Comparison of ENCODE assay signal across 9 cellular contexts in the genomic region with DNA sequence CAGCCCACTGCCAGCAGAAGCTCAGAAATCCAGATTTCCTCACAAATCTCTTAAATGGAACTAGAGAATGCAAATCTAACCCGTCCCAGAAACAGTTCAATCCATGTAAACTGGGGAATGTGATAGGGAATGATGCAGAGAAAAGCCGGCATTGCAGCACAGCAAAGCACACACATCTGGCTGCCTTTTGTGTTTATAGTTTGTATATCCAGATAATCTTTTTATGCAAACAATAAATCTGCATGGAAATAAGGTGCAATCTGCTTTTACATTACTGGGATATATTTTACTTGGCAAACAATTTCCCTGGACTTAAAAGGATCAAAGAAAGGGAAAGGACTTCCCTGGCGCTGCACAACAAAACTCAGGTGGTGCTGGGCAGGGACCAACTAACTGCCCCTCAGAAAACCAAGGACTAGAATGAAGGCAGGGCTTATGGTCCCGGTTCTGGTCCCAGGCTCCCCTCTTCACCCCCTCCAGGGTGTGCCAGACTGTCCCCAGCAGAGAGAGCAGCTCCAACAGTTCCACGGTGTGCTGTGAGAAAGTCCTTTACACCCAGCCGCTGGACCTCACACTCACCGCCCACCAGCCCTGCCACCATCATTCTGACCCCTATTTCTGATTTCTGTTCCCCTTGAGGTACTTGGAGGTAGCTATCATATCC. TPM values are rescaled to one million over a fixed set of nuclear protein-coding genes. Genes with fewer than 3 reads are reported as not detected.
DNase-seq lines count a peak whose midpoint lies in the region; ATAC-seq and TF ChIP-seq lines count a peak whose summit lies in the region.
"Had no signal": no experiment of that assay in that cellular context is flagged by ENCODE, and none has a peak within 500 bp of the region (broad histone marks: within the 10 kb centered on the region; RNA-seq: fewer than 3 reads in every experiment).

No MANE protein-coding gene starts in this region.

- TF ChIP-seq CTCF in CD4-positive, alpha-beta T cell (IDR thresholded peaks at IDR 0.05), result no peak
- TF ChIP-seq CTCF in astrocyte of the spinal cord (IDR thresholded peaks at IDR 0.05; ENCODE audit: low read depth, low read length) (no peak), gastrocnemius medialis (IDR thresholded peaks at IDR 0.05 in 4 of 5, conservative IDR thresholded peaks at IDR 0.05 in 1 of 5) (no peak)

- CTCF ChIA-PET in CD4-positive, alpha-beta T cell (lab: Charles Lee), result interaction anchor here (1.2 to 2.7 kb wide), 3 partner anchors 17 to 259 kb away, joined by 3 to 8 read pairs (median 5); no protein-coding TSS in a partner anchor

- ATAC-seq in CD4-positive, alpha-beta T cell (ENCODE audit: poor library complexity), result no peak
- ATAC-seq in right cardiac atrium (no peak), gastrocnemius medialis (no peak), HG03280 (IDR thresholded peaks at IDR 0.05; ENCODE audit: unreplicated experiment) (no peak), HG03521 (IDR thresholded peaks at IDR 0.05; ENCODE audit: unreplicated experiment) (no peak)

- intact Hi-C loops in CD4-positive, alpha-beta T cell (cut with DNase I, micrococcal nuclease), result loop anchor here in 1 of 2 experiments (2.0 kb wide), 1 partner anchor 230 kb away; no protein-coding TSS in a partner anchor
- intact Hi-C loops in right cardiac atrium (cut with DNase I), result loop anchor here (2.0 to 10.0 kb wide), 5 partner anchors 76 to 236 kb away; no protein-coding TSS in a partner anchor
- intact Hi-C loops in gastrocnemius medialis (cut with DNase I; ENCODE audit: low total_unique reads), result loop anchor here (1.0 kb wide), 1 partner anchor 76 kb away; no protein-coding TSS in a partner anchor

- H3K27me3 ChIP-seq in CD4-positive, alpha-beta T cell (ENCODE audit: control insufficient read depth, insufficient read depth, low read length), result peaks cover 42% of the 10 kb centered on the region
- no peaks in the 10 kb centered on the region for H3K27me3 ChIP-seq in right cardiac atrium (ENCODE audit: control insufficient read depth, insufficient read depth)
- no peaks in the 10 kb centered on the region for H3K27me3 ChIP-seq in gastrocnemius medialis

- H3K4me3 ChIP-seq in astrocyte of the spinal cord (ENCODE audit: low read depth, low read length) (peak overlapping the region; percentile 76), right cardiac atrium (ENCODE audit: low read length) (no peak overlapping the region), gastrocnemius medialis (peak overlapping the region; percentile 5 to 80 (median 74))

- peak overlapping the region; percentile 48 for H3K4me3 Mint-ChIP-seq in CD4-positive, alpha-beta T cell
- H3K4me3 Mint-ChIP-seq: stimulated activated naive CD8-positive, alpha-beta T cell treated with anti-CD3 and anti-CD28 coated beads, Interleukin-15, Interleukin-2, amounts not matched to agents 100 ng/mL and 50 ng/mL, for 24 hours had no signal

- peaks cover 47% of the 10 kb centered on the region for H3K27me3 Mint-ChIP-seq in CD4-positive, alpha-beta T cell

- POLR2A ChIA-PET in CD4-positive, alpha-beta T cell (lab: Charles Lee), result interaction anchor here (1.4 kb wide), 1 partner anchor 100 kb away, joined by 6 read pairs; the partner anchor contains the start of gene FAM50B

- no peak for DNase-seq in CD4-positive, alpha-beta T cell
- DNase-seq in astrocyte of the spinal cord (ENCODE audit: low read depth, low spot score), result no peak
- no peak for DNase-seq in right cardiac atrium
- no peak for DNase-seq in gastrocnemius medialis
- DNase-seq in NCI-H510A (lab: John Stamatoyannopoulos, UW), result no peak
- DNase-seq in NCI-H748 (lab: John Stamatoyannopoulos, UW; ENCODE audit: unreplicated experiment), result no peak

- H3K9me3 ChIP-seq in CD4-positive, alpha-beta T cell (ENCODE audit: control insufficient read depth, low read length), result no peaks in the 10 kb centered on the region
- no peaks in the 10 kb centered on the region for H3K9me3 ChIP-seq in right cardiac atrium (ENCODE audit: control insufficient read depth, low read length)
- no peaks in the 10 kb centered on the region for H3K9me3 ChIP-seq in gastrocnemius medialis

- H3K36me3 Mint-ChIP-seq in CD4-positive, alpha-beta T cell (ENCODE audit: low read depth), result no peaks in the 10 kb centered on the region

- H3K4me1 ChIP-seq in right cardiac atrium (ENCODE audit: control insufficient read depth, insufficient read depth, low read length) (peaks cover 6% of the 10 kb centered on the region), gastrocnemius medialis (peaks cover 34 to 61% of the 10 kb centered on the region in 2 donors)

- in situ Hi-C loops in astrocyte of the spinal cord (cut with HindIII; ENCODE audit: low sequenced_read_pairs), result no loop called here
- in situ Hi-C loops in gastrocnemius medialis (cut with MboI; ENCODE audit: low sequenced_read_pairs in 4 of 4), result loop anchor here (5.0 to 25.0 kb wide), 10 partner anchors 78 to 637 kb away; partner anchors contain the start of genes BPHL (in 1 of the 4) and ECI2 (in 1 of the 4)

- no peak for TF ChIP-seq POLR2A in gastrocnemius medialis (IDR thresholded peaks at IDR 0.05)

- H3K9me3 Mint-ChIP-seq in CD4-positive, alpha-beta T cell, result no peaks in the 10 kb centered on the region
- H3K9me3 Mint-ChIP-seq: stimulated activated naive CD8-positive, alpha-beta T cell treated with anti-CD3 and anti-CD28 coated beads, Interleukin-15, Interleukin-2, amounts not matched to agents 100 ng/mL and 50 ng/mL, for 24 hours had no signal

- no peak overlapping the region for H3K27ac Mint-ChIP-seq in CD4-positive, alpha-beta T cell
- H3K27ac Mint-ChIP-seq: stimulated activated naive CD8-positive, alpha-beta T cell treated with anti-CD3 and anti-CD28 coated beads, Interleukin-15, Interleukin-2, amounts not matched to agents 100 ng/mL and 50 ng/mL, for 24 hours had no signal

- 47% methylated on average over 7 of the region's 7 CpGs for WGBS in right cardiac atrium

- no peaks in the 10 kb centered on the region for H3K36me3 ChIP-seq in gastrocnemius medialis

- H3K4me1 Mint-ChIP-seq in CD4-positive, alpha-beta T cell (ENCODE audit: low read depth), result peaks cover 14% of the 10 kb centered on the region

- no peak overlapping the region for H3K27ac ChIP-seq in CD4-positive, alpha-beta T cell (ENCODE audit: low read depth, low read length)
- peak overlapping the region; percentile 37 for H3K27ac ChIP-seq in right cardiac atrium (ENCODE audit: low read length)
- H3K27ac ChIP-seq in gastrocnemius medialis, result peak overlapping the region; percentile 89 to 96 (median 90)

RNA-seq across cellular contexts. Expression of gene PXDC1, which starts 2.7 kb away (rescaled TPM):
- total RNA-seq in CD4-positive, alpha-beta T cell, result under 1 TPM; 0.17 to 0.27 TPM
- total RNA-seq in right cardiac atrium (10 to 100 TPM; 18.9 to 43.9 (median 24.1) TPM), gastrocnemius medialis (10 to 100 TPM in 3 of 4 donors, 1 to 10 TPM in 1; 8.8 to 47.1 (median 19.6) TPM)
- polyA plus RNA-seq in right cardiac atrium, result 23.7 TPM

Comparison
In these comparisons a context has a peak if more than half of its experiments do, and no peak if none do; other contexts are left out.
1. RNA of gene PXDC1, which starts 2.7 kb away (total RNA-seq): 18.9 to 43.9 TPM in right cardiac atrium and 8.8 to 47.1 TPM in gastrocnemius medialis; 0.17 to 0.27 TPM in CD4-positive, alpha-beta T cell; every median in the first group is over 4 times any median in the second.